In the genomic region with DNA sequence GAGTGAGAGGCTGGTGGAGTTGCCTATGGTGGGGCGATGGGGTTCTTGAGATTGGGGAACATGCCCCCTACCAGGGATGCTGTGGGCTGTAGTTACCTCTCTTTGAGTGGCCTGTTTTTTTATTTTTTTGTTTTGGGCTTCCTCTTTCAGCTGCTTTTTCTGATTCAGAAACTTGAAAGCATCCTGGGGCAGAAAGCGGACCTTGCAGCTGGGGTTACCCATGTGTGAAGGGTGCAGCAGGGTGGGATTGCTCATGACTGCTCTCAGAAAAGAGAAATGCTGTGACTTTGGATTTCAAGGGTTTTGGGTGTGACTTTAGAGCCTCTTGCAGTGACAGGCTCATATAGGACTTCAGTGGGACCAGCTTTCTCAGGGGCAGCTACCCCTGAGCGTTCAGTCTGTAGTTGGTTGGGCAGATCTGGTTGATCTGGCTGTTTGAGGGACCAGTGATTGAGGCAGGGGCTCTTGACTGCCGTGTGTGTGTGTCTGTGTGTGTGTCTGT, we compare ENCODE assay signal across 1 cellular context.
TF ChIP-seq lines count a peak whose summit lies in the region.

No MANE protein-coding gene starts in this region.

TF ChIP-seq in IMR-90, 13 proteins besides CTCF, POLR2A, EP300 and RAD21 (continued from another document):
- TF ChIP-seq FOS (IDR thresholded peaks at IDR 0.05; ENCODE audit: low read depth, low read length): no peak
